Comparison of ENCODE assay signal across 1 cellular context in genomic region chr17:8185580-8186445, GRCh38.
TF ChIP-seq lines count a peak whose summit lies in the region.

No MANE protein-coding gene starts in this region.

TF ChIP-seq in HepG2, 621 proteins besides CTCF, POLR2A, EP300 and RAD21 (continued from another document and continues in another):
- TF ChIP-seq REST (IDR thresholded peaks at IDR 0.05; ENCODE audit: borderline replicate concordance in 1 of 2, low read depth in 1 of 2, low read length in 2 of 2): no peak
- no peak for TF ChIP-seq JUNB (CRISPR knock-in tag; IDR thresholded peaks at IDR 0.05; ENCODE audit: borderline replicate concordance)
- no peak for TF ChIP-seq ZNF225 (CRISPR knock-in tag; IDR thresholded peaks at IDR 0.05)
- no peak for TF ChIP-seq ZNF567 (CRISPR knock-in tag; IDR thresholded peaks at IDR 0.05; ENCODE audit: borderline replicate concordance)
- TF ChIP-seq, protein P1, sequence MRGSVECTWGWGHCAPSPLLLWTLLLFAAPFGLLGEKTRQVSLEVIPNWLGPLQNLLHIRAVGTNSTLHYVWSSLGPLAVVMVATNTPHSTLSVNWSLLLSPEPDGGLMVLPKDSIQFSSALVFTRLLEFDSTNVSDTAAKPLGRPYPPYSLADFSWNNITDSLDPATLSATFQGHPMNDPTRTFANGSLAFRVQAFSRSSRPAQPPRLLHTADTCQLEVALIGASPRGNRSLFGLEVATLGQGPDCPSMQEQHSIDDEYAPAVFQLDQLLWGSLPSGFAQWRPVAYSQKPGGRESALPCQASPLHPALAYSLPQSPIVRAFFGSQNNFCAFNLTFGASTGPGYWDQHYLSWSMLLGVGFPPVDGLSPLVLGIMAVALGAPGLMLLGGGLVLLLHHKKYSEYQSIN (CRISPR knock-in tag; IDR thresholded peaks at IDR 0.05; ENCODE audit: borderline replicate concordance): no peak
- no peak for TF ChIP-seq ZBTB1 (CRISPR knock-in tag; IDR thresholded peaks at IDR 0.05; ENCODE audit: borderline replicate concordance)
- TF ChIP-seq SNAI1 (CRISPR knock-in tag; IDR thresholded peaks at IDR 0.05; ENCODE audit: borderline replicate concordance): no peak
- TF ChIP-seq STAG1 (CRISPR knock-in tag; IDR thresholded peaks at IDR 0.05): no peak
- no peak for TF ChIP-seq ATF7-NPFF (CRISPR knock-in tag; IDR thresholded peaks at IDR 0.05; ENCODE audit: low read depth)
- no peak for TF ChIP-seq ZNF33A (CRISPR knock-in tag; IDR thresholded peaks at IDR 0.05; ENCODE audit: borderline replicate concordance)
- no peak for TF ChIP-seq SATB2 (CRISPR knock-in tag; IDR thresholded peaks at IDR 0.05)
- TF ChIP-seq, protein P2, sequence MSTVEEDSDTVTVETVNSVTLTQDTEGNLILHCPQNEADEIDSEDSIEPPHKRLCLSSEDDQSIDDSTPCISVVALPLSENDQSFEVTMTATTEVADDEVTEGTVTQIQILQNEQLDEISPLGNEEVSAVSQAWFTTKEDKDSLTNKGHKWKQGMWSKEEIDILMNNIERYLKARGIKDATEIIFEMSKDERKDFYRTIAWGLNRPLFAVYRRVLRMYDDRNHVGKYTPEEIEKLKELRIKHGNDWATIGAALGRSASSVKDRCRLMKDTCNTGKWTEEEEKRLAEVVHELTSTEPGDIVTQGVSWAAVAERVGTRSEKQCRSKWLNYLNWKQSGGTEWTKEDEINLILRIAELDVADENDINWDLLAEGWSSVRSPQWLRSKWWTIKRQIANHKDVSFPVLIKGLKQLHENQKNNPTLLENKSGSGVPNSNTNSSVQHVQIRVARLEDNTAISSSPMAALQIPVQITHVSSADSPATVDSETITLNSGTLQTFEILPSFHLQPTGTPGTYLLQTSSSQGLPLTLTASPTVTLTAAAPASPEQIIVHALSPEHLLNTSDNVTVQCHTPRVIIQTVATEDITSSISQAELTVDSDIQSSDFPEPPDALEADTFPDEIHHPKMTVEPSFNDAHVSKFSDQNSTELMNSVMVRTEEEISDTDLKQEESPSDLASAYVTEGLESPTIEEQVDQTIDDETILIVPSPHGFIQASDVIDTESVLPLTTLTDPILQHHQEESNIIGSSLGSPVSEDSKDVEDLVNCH (CRISPR knock-in tag; IDR thresholded peaks at IDR 0.05): no peak
- TF ChIP-seq ZNF124 (CRISPR knock-in tag; IDR thresholded peaks at IDR 0.05): peak; percentile 43; the same call in 1 of the 2 replicates
- no peak for TF ChIP-seq NR0B2 (CRISPR knock-in tag; IDR thresholded peaks at IDR 0.05)
- TF ChIP-seq ZNF468 (CRISPR knock-in tag; IDR thresholded peaks at IDR 0.05): no peak
- 0 out of 2 replicates have a peak, but pooled peaks have one; percentile 13 for TF ChIP-seq ERF (CRISPR knock-in tag; IDR thresholded peaks at IDR 0.05)
- 0 out of 2 replicates have a peak, but pooled peaks have one; percentile 8 for TF ChIP-seq ZNF263 (CRISPR knock-in tag; IDR thresholded peaks at IDR 0.05)
- no peak for TF ChIP-seq HOXA7 (CRISPR knock-in tag; IDR thresholded peaks at IDR 0.05)
- no peak for TF ChIP-seq ZNF569 (CRISPR knock-in tag; IDR thresholded peaks at IDR 0.05; ENCODE audit: borderline replicate concordance)
- TF ChIP-seq IRX3 (CRISPR knock-in tag; IDR thresholded peaks at IDR 0.05; ENCODE audit: borderline replicate concordance, low read depth): no peak
- TF ChIP-seq ETV6 (CRISPR knock-in tag; conservative IDR thresholded peaks at IDR 0.05): no peak; the same call in 1 of the 2 replicates
- peak; percentile 93 for TF ChIP-seq ZBTB7B (CRISPR knock-in tag; IDR thresholded peaks at IDR 0.05)
- TF ChIP-seq FOXC1 (CRISPR knock-in tag; IDR thresholded peaks at IDR 0.05; ENCODE audit: borderline replicate concordance): no peak
- TF ChIP-seq, protein P3, sequence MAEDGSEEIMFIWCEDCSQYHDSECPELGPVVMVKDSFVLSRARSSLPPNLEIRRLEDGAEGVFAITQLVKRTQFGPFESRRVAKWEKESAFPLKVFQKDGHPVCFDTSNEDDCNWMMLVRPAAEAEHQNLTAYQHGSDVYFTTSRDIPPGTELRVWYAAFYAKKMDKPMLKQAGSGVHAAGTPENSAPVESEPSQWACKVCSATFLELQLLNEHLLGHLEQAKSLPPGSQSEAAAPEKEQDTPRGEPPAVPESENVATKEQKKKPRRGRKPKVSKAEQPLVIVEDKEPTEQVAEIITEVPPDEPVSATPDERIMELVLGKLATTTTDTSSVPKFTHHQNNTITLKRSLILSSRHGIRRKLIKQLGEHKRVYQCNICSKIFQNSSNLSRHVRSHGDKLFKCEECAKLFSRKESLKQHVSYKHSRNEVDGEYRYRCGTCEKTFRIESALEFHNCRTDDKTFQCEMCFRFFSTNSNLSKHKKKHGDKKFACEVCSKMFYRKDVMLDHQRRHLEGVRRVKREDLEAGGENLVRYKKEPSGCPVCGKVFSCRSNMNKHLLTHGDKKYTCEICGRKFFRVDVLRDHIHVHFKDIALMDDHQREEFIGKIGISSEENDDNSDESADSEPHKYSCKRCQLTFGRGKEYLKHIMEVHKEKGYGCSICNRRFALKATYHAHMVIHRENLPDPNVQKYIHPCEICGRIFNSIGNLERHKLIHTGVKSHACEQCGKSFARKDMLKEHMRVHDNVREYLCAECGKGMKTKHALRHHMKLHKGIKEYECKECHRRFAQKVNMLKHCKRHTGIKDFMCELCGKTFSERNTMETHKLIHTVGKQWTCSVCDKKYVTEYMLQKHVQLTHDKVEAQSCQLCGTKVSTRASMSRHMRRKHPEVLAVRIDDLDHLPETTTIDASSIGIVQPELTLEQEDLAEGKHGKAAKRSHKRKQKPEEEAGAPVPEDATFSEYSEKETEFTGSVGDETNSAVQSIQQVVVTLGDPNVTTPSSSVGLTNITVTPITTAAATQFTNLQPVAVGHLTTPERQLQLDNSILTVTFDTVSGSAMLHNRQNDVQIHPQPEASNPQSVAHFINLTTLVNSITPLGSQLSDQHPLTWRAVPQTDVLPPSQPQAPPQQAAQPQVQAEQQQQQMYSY (CRISPR knock-in tag; IDR thresholded peaks at IDR 0.05): no peak
- no peak; the same call in 1 of the 2 replicates for TF ChIP-seq ZNF580 (CRISPR knock-in tag; IDR thresholded peaks at IDR 0.05; ENCODE audit: borderline replicate concordance, low read depth)
- TF ChIP-seq GFI1 (CRISPR knock-in tag; IDR thresholded peaks at IDR 0.05; ENCODE audit: borderline replicate concordance): peak; percentile 69; the same call in 1 of the 2 replicates
- TF ChIP-seq ASH2L (IDR thresholded peaks at IDR 0.05; ENCODE audit: insufficient read length, low read depth, low read length): no peak
- TF ChIP-seq DDIT3 (CRISPR knock-in tag; IDR thresholded peaks at IDR 0.05): no peak
- TF ChIP-seq SOX6 (IDR thresholded peaks at IDR 0.05): no peak
- no peak for TF ChIP-seq SOX6 (CRISPR knock-in tag; IDR thresholded peaks at IDR 0.05)
- TF ChIP-seq BATF2 (CRISPR knock-in tag; IDR thresholded peaks at IDR 0.05): no peak
- TF ChIP-seq ZNF740 (CRISPR knock-in tag; IDR thresholded peaks at IDR 0.05): no peak
- TF ChIP-seq HMGXB4 (CRISPR knock-in tag; IDR thresholded peaks at IDR 0.05; ENCODE audit: borderline replicate concordance in 1 of 2, low read depth in 1 of 2): peak; percentile 99; a peak in 3 of 4 replicates
- TF ChIP-seq, protein P4, sequence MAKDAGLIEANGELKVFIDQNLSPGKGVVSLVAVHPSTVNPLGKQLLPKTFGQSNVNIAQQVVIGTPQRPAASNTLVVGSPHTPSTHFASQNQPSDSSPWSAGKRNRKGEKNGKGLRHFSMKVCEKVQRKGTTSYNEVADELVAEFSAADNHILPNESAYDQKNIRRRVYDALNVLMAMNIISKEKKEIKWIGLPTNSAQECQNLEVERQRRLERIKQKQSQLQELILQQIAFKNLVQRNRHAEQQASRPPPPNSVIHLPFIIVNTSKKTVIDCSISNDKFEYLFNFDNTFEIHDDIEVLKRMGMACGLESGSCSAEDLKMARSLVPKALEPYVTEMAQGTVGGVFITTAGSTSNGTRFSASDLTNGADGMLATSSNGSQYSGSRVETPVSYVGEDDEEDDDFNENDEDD (CRISPR knock-in tag; IDR thresholded peaks at IDR 0.05; ENCODE audit: borderline replicate concordance): no peak
- TF ChIP-seq, protein P5, sequence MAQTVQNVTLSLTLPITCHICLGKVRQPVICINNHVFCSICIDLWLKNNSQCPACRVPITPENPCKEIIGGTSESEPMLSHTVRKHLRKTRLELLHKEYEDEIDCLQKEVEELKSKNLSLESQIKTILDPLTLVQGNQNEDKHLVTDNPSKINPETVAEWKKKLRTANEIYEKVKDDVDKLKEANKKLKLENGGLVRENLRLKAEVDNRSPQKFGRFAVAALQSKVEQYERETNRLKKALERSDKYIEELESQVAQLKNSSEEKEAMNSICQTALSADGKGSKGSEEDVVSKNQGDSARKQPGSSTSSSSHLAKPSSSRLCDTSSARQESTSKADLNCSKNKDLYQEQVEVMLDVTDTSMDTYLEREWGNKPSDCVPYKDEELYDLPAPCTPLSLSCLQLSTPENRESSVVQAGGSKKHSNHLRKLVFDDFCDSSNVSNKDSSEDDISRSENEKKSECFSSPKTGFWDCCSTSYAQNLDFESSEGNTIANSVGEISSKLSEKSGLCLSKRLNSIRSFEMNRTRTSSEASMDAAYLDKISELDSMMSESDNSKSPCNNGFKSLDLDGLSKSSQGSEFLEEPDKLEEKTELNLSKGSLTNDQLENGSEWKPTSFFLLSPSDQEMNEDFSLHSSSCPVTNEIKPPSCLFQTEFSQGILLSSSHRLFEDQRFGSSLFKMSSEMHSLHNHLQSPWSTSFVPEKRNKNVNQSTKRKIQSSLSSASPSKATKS (CRISPR knock-in tag; IDR thresholded peaks at IDR 0.05): no peak
- no peak for TF ChIP-seq SRF (IDR thresholded peaks at IDR 0.05; ENCODE audit: low read depth, low read length)
- no peak for TF ChIP-seq JARID2 (CRISPR knock-in tag; IDR thresholded peaks at IDR 0.05; ENCODE audit: insufficient replicate concordance)
- TF ChIP-seq CREB1 (IDR thresholded peaks at IDR 0.05): 0 out of 2 replicates have a peak, but pooled peaks have one; percentile 28
- TF ChIP-seq CREB1 (CRISPR knock-in tag; IDR thresholded peaks at IDR 0.05): no peak
- no peak for TF ChIP-seq KLF9 (CRISPR knock-in tag; IDR thresholded peaks at IDR 0.05; ENCODE audit: low read depth)
